22 cellular contexts compared by ENCODE assay signal in the genomic region with DNA sequence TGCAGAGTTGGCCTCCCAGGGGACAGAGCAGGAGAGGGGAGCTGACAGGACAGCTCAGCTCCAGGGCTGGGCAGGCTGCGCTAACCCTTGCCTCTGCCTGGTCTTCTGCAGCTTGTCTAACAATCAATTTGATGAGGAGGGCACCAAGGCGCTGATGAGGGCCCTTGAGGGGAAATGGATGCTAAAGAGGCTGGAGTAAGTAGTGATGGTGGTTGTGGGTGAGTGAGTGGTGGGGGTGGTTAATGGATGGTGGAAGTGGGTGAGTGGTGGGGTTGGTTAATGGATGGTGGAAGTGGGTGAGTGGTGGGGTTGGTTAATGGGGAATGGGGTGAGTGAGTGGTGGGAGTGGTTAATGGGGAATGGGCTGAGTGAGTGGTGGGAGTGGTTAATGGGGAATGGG. TPM values are rescaled to one million over a fixed set of nuclear protein-coding genes. Genes with fewer than 3 reads are reported as not detected.
DNase-seq lines count a peak whose midpoint lies in the region; ATAC-seq lines count a peak whose summit lies in the region.
"Had no signal": no experiment of that assay in that cellular context is flagged by ENCODE, and none has a peak within 500 bp of the region (broad histone marks: within the 10 kb centered on the region; RNA-seq: fewer than 3 reads in every experiment).

No MANE protein-coding gene starts in this region.

- no peaks in the 10 kb centered on the region for H3K27me3 ChIP-seq in CD8-positive, alpha-beta memory T cell (ENCODE audit: insufficient read depth, low read length, poor library complexity, severe bottlenecking)
- H3K27me3 ChIP-seq: BE2C, ovary, right atrium auricular region had no signal

- H3K4me1 Mint-ChIP-seq in activated CD4-positive, alpha-beta T cell treated with anti-CD3 and anti-CD28 coated beads, Interleukin-2, amount 10 ng/mL, durations not matched to agents 7 days and 5 days: peaks cover 14% of the 10 kb centered on the region
- H3K4me1 Mint-ChIP-seq in activated CD4-positive, alpha-beta T cell treated with anti-CD3 and anti-CD28 coated beads for 36 hours: peaks cover 17% of the 10 kb centered on the region
- peaks cover 15 to 32% (median 29%) of the 10 kb centered on the region in 3 donors for H3K4me1 Mint-ChIP-seq in CD8-positive, alpha-beta memory T cell
- peaks cover 25% of the 10 kb centered on the region for H3K4me1 Mint-ChIP-seq in activated naive CD8-positive, alpha-beta T cell (ENCODE audit: low read depth)
- peaks cover 38 to 44% of the 10 kb centered on the region in 2 donors for H3K4me1 Mint-ChIP-seq in natural killer cell treated with Interleukin-12 subunit alpha and Interleukin-12 subunit beta and Interleukin-15 and Interleukin-18, amount 100 ng/mL, for 72 hours (ENCODE audit: low read depth in 2 of 2)

- ATAC-seq in activated CD4-positive, alpha-beta T cell treated with anti-CD3 and anti-CD28 coated beads for 36 hours: no peak
- ATAC-seq in natural killer cell treated with Interleukin-12 subunit alpha and Interleukin-12 subunit beta and Interleukin-15 and Interleukin-18, amount 100 ng/mL, for 72 hours: peak; percentile 26 to 59
- ATAC-seq: A549 had no signal

- H3K4me3 ChIP-seq in CD8-positive, alpha-beta memory T cell (ENCODE audit: low read length): no peak overlapping the region
- H3K4me3 ChIP-seq: A549, ovary, right atrium auricular region had no signal

- POLR2A ChIA-PET in activated CD4-positive, alpha-beta T cell treated with anti-CD3 and anti-CD28 coated beads, Interleukin-2, amount 10 ng/mL, durations not matched to agents 7 days and 5 days (lab: Charles Lee): no interaction called here
- POLR2A ChIA-PET in activated CD4-positive, alpha-beta T cell treated with anti-CD3 and anti-CD28 coated beads for 36 hours (lab: Charles Lee): no interaction called here
- POLR2A ChIA-PET in CD8-positive, alpha-beta memory T cell (lab: Charles Lee): no interaction called here

- H3K27me3 Mint-ChIP-seq in activated CD4-positive, alpha-beta T cell treated with anti-CD3 and anti-CD28 coated beads, Interleukin-2, amount 10 ng/mL, durations not matched to agents 7 days and 5 days: no peaks in the 10 kb centered on the region
- no peaks in the 10 kb centered on the region for H3K27me3 Mint-ChIP-seq in activated CD4-positive, alpha-beta T cell treated with anti-CD3 and anti-CD28 coated beads for 36 hours
- H3K27me3 Mint-ChIP-seq in CD8-positive, alpha-beta memory T cell: peaks cover 0 to 3% of the 10 kb centered on the region in 2 donors
- H3K27me3 Mint-ChIP-seq in activated naive CD8-positive, alpha-beta T cell: no peaks in the 10 kb centered on the region
- H3K27me3 Mint-ChIP-seq in natural killer cell treated with Interleukin-12 subunit alpha and Interleukin-12 subunit beta and Interleukin-15 and Interleukin-18, amount 100 ng/mL, for 72 hours: no peaks in the 10 kb centered on the region

- intact Hi-C loops in activated CD4-positive, alpha-beta T cell treated with anti-CD3 and anti-CD28 coated beads for 36 hours (cut with DNase I, micrococcal nuclease): no loop called here

- no peak overlapping the region for H3K4me3 Mint-ChIP-seq in activated CD4-positive, alpha-beta T cell treated with anti-CD3 and anti-CD28 coated beads, Interleukin-2, amount 10 ng/mL, durations not matched to agents 7 days and 5 days
- no peak overlapping the region for H3K4me3 Mint-ChIP-seq in activated CD4-positive, alpha-beta T cell treated with anti-CD3 and anti-CD28 coated beads for 36 hours
- peak overlapping the region in 4 of 7 donors; percentile 26 to 63 (median 48) for H3K4me3 Mint-ChIP-seq in CD8-positive, alpha-beta memory T cell
- H3K4me3 Mint-ChIP-seq in activated naive CD8-positive, alpha-beta T cell: no peak overlapping the region
- H3K4me3 Mint-ChIP-seq in natural killer cell treated with Interleukin-12 subunit alpha and Interleukin-12 subunit beta and Interleukin-15 and Interleukin-18, amount 100 ng/mL, for 72 hours: peak overlapping the region; percentile 64
- H3K4me3 Mint-ChIP-seq: HFFc6 had no signal

- peaks cover 63% of the 10 kb centered on the region for H3K36me3 Mint-ChIP-seq in activated CD4-positive, alpha-beta T cell treated with anti-CD3 and anti-CD28 coated beads, Interleukin-2, amount 10 ng/mL, durations not matched to agents 7 days and 5 days (ENCODE audit: low read depth)
- peaks cover 37% of the 10 kb centered on the region for H3K36me3 Mint-ChIP-seq in activated CD4-positive, alpha-beta T cell treated with anti-CD3 and anti-CD28 coated beads for 36 hours (ENCODE audit: low read depth)
- H3K36me3 Mint-ChIP-seq in CD8-positive, alpha-beta memory T cell: peaks cover 7 to 87% (median 22%) of the 10 kb centered on the region in 3 donors
- no peaks in the 10 kb centered on the region for H3K36me3 Mint-ChIP-seq in activated naive CD8-positive, alpha-beta T cell
- peaks cover 17% of the 10 kb centered on the region for H3K36me3 Mint-ChIP-seq in natural killer cell treated with Interleukin-12 subunit alpha and Interleukin-12 subunit beta and Interleukin-15 and Interleukin-18, amount 100 ng/mL, for 72 hours

- no peaks in the 10 kb centered on the region for H3K9me3 ChIP-seq in CD8-positive, alpha-beta memory T cell (ENCODE audit: low read length)
- H3K9me3 ChIP-seq: A549, BE2C, ovary, right atrium auricular region had no signal

- H3K27ac Mint-ChIP-seq in activated CD4-positive, alpha-beta T cell treated with anti-CD3 and anti-CD28 coated beads, Interleukin-2, amount 10 ng/mL, durations not matched to agents 7 days and 5 days: peak overlapping the region; percentile 79
- no peak overlapping the region for H3K27ac Mint-ChIP-seq in activated CD4-positive, alpha-beta T cell treated with anti-CD3 and anti-CD28 coated beads for 36 hours
- H3K27ac Mint-ChIP-seq in CD8-positive, alpha-beta memory T cell: peak overlapping the region; percentile 36 to 97 (median 78)
- peak overlapping the region; percentile 86 for H3K27ac Mint-ChIP-seq in activated naive CD8-positive, alpha-beta T cell
- peak overlapping the region; percentile 75 to 82 for H3K27ac Mint-ChIP-seq in natural killer cell treated with Interleukin-12 subunit alpha and Interleukin-12 subunit beta and Interleukin-15 and Interleukin-18, amount 100 ng/mL, for 72 hours

- peaks cover 12% of the 10 kb centered on the region for H3K4me1 ChIP-seq in CD8-positive, alpha-beta memory T cell (ENCODE audit: insufficient read depth, low read length)
- H3K4me1 ChIP-seq: BE2C, right atrium auricular region had no signal

- no peaks in the 10 kb centered on the region for H3K9me3 Mint-ChIP-seq in activated CD4-positive, alpha-beta T cell treated with anti-CD3 and anti-CD28 coated beads, Interleukin-2, amount 10 ng/mL, durations not matched to agents 7 days and 5 days
- no peaks in the 10 kb centered on the region for H3K9me3 Mint-ChIP-seq in activated CD4-positive, alpha-beta T cell treated with anti-CD3 and anti-CD28 coated beads for 36 hours (ENCODE audit: low read depth)
- H3K9me3 Mint-ChIP-seq in CD8-positive, alpha-beta memory T cell: peaks cover 0 to 2% (median 0%) of the 10 kb centered on the region in 5 donors
- no peaks in the 10 kb centered on the region for H3K9me3 Mint-ChIP-seq in activated naive CD8-positive, alpha-beta T cell (ENCODE audit: low read depth)
- peaks cover 6% of the 10 kb centered on the region for H3K9me3 Mint-ChIP-seq in natural killer cell treated with Interleukin-12 subunit alpha and Interleukin-12 subunit beta and Interleukin-15 and Interleukin-18, amount 100 ng/mL, for 72 hours
- H3K9me3 Mint-ChIP-seq: HFFc6 had no signal

- DNase-seq in activated CD4-positive, alpha-beta T cell treated with anti-CD3 and anti-CD28 coated beads, Interleukin-2, amount 10 ng/mL, durations not matched to agents 7 days and 5 days: no peak
- DNase-seq in activated CD4-positive, alpha-beta T cell treated with anti-CD3 and anti-CD28 coated beads for 36 hours: no peak
- no peak for DNase-seq in CD8-positive, alpha-beta memory T cell
- DNase-seq in natural killer cell treated with Interleukin-12 subunit alpha and Interleukin-12 subunit beta and Interleukin-15 and Interleukin-18, amount 100 ng/mL, for 72 hours (ENCODE audit: low spot score): no peak
- DNase-seq in GM19240 (ENCODE audit: insufficient read length, low spot score) (no peak), DMS 273 (lab: John Stamatoyannopoulos, UW; ENCODE audit: unreplicated experiment) (no peak), NK-92 (lab: John Stamatoyannopoulos, UW; ENCODE audit: unreplicated experiment) (no peak)
- DNase-seq: activated CD4-positive, alpha-beta T cell treated with anti-CD3 and anti-CD28 coated beads, Interleukin-2, amount 50 U/mL, for 1 hour; BE2C; HFFc6; kidney glomerular epithelial cell; NCI-H1694 treated with DMSO at 0.1 percent for 48 hours; NCI-H345; NCI-H774; OCI-M1; ovary; SHP77; stimulated activated CD4-positive, alpha-beta T cell treated with anti-CD3 and anti-CD28 coated beads, Interleukin-12 subunit alpha, Interleukin-12 subunit beta, amount 100 ng/mL, for 4 hours had no signal

- H3K27ac ChIP-seq in CD8-positive, alpha-beta memory T cell (ENCODE audit: low read depth, low read length): no peak overlapping the region
- H3K27ac ChIP-seq: A549, KMS-11, ovary, right atrium auricular region had no signal

- peaks cover 54% of the 10 kb centered on the region for H3K36me3 ChIP-seq in CD8-positive, alpha-beta memory T cell (ENCODE audit: insufficient read depth, low read length)
- H3K36me3 ChIP-seq: BE2C, ovary had no signal

- CTCF ChIA-PET in activated CD4-positive, alpha-beta T cell treated with anti-CD3 and anti-CD28 coated beads, Interleukin-2, amount 10 ng/mL, durations not matched to agents 7 days and 5 days (lab: Charles Lee): interaction anchor here (0.9 to 1.9 kb wide), 6 partner anchors 9 to 44 kb away, joined by 3 to 7 read pairs (median 6); a partner anchor contains a TSS
- CTCF ChIA-PET in activated CD4-positive, alpha-beta T cell treated with anti-CD3 and anti-CD28 coated beads for 36 hours (lab: Charles Lee): interaction anchor here (0.5 to 0.7 kb wide), 3 partner anchors 12 to 108 kb away, joined by 3 to 4 read pairs (median 3); no protein-coding TSS in a partner anchor
- CTCF ChIA-PET in CD8-positive, alpha-beta memory T cell (lab: Charles Lee): interaction anchor here (0.9 to 2.2 kb wide), 3 partner anchors 14 to 113 kb away, joined by 3 to 8 read pairs (median 4); no protein-coding TSS in a partner anchor

RNA-seq across cellular contexts. Expression of a gene that starts 22.0 kb away (rescaled TPM):
- 1 to 10 TPM; 3.1 to 3.6 TPM for total RNA-seq in activated CD4-positive, alpha-beta T cell treated with anti-CD3 and anti-CD28 coated beads, Interleukin-2, amount 10 ng/mL, durations not matched to agents 7 days and 5 days
- 1 to 10 TPM; 4.9 to 7.3 TPM for total RNA-seq in activated CD4-positive, alpha-beta T cell treated with anti-CD3 and anti-CD28 coated beads for 36 hours
- 1 to 10 TPM; 9.4 TPM for total RNA-seq in CD8-positive, alpha-beta memory T cell
- polyA plus RNA-seq in CD8-positive, alpha-beta memory T cell: 90.4 TPM
- total RNA-seq in natural killer cell treated with Interleukin-12 subunit alpha and Interleukin-12 subunit beta and Interleukin-15 and Interleukin-18, amount 100 ng/mL, for 72 hours: under 1 TPM; 0.50 to 0.95 TPM

Comparison
In these comparisons a context has a peak if more than half of its experiments do, and no peak if none do; other contexts are left out.
1. H3K4me3 Mint-ChIP-seq: peak in CD8-positive, alpha-beta memory T cell (4 of 7) and natural killer cell treated with Interleukin-12 subunit alpha and Interleukin-12 subunit beta and Interleukin-15 and Interleukin-18, amount 100 ng/mL, for 72 hours (single experiment); none in activated CD4-positive, alpha-beta T cell treated with anti-CD3 and anti-CD28 coated beads, Interleukin-2, amount 10 ng/mL, durations not matched to agents 7 days and 5 days (single experiment), activated CD4-positive, alpha-beta T cell treated with anti-CD3 and anti-CD28 coated beads for 36 hours (single experiment) and activated naive CD8-positive, alpha-beta T cell (single experiment).